27 cellular contexts compared by ENCODE assay signal in genomic region chr20:20785226-20785625, GRCh38.
"Had no signal": no experiment of that assay in that cellular context is flagged by ENCODE, and none has a peak within 500 bp of the region (broad histone marks: within the 10 kb centered on the region; RNA-seq: fewer than 3 reads in every experiment).

No MANE protein-coding gene starts in this region.

- H3K4me1 Mint-ChIP-seq: activated CD4-positive, alpha-beta T cell treated with anti-CD3 and anti-CD28 coated beads, Interleukin-2, amount 10 ng/mL, durations not matched to agents 24 days and 14 days; activated T-helper 17 cell treated with anti-CD3 and anti-CD28 coated beads, Interleukin-2, amount 50 U/mL, for 72 hours; central memory CD8-positive, alpha-beta T cell had no signal

- ATAC-seq: activated CD8-positive, alpha-beta T cell treated with anti-CD3 and anti-CD28 coated beads for 36 hours; activated T-cell treated with anti-CD3 and anti-CD28 coated beads, Interleukin-2, amount 50 U/mL, for 72 hours; activated T-helper 17 cell treated with anti-CD3 and anti-CD28 coated beads, Interleukin-2, amount 50 U/mL, for 72 hours; Right ventricle myocardium inferior; SK-N-SH treated with all-trans-retinoic acid at 6 μM for 48 hours had no signal

- H3K36me3 Mint-ChIP-seq: activated naive CD8-positive, alpha-beta T cell treated with anti-CD3 and anti-CD28 coated beads for 36 hours had no signal

- H3K4me3 Mint-ChIP-seq: activated CD4-positive, alpha-beta T cell treated with anti-CD3 and anti-CD28 coated beads, Interleukin-2, amount 10 ng/mL, durations not matched to agents 24 days and 14 days; activated CD8-positive, alpha-beta T cell treated with anti-CD3 and anti-CD28 coated beads for 36 hours; activated naive CD8-positive, alpha-beta T cell treated with anti-CD3 and anti-CD28 coated beads for 36 hours; activated T-cell treated with anti-CD3 and anti-CD28 coated beads, Interleukin-2, amount 50 U/mL, for 72 hours; activated T-helper 17 cell treated with anti-CD3 and anti-CD28 coated beads, Interleukin-2, amount 50 U/mL, for 72 hours; central memory CD8-positive, alpha-beta T cell had no signal

- H3K9me3 Mint-ChIP-seq: central memory CD8-positive, alpha-beta T cell had no signal

- DNase-seq: activated CD4-positive, alpha-beta T cell treated with anti-CD3 and anti-CD28 coated beads, Interleukin-2, amount 10 ng/mL, durations not matched to agents 24 days and 14 days; activated CD4-positive, alpha-beta T cell treated with anti-CD3 and anti-CD28 coated beads, Interleukin-2, amount 50 U/mL, for 4 hours; activated CD4-positive, CD25-positive, alpha-beta regulatory T cell; activated CD8-positive, alpha-beta T cell treated with anti-CD3 and anti-CD28 coated beads for 36 hours; activated effector memory CD4-positive, alpha-beta T cell treated with anti-CD3 and anti-CD28 coated beads, Interleukin-2, amount 50 U/mL, for 16 hours; activated naive CD4-positive, alpha-beta T cell; activated naive CD4-positive, alpha-beta T cell treated with anti-CD3 and anti-CD28 coated beads, Interleukin-2, amount 50 U/mL, for 16 hours; activated naive CD8-positive, alpha-beta T cell treated with anti-CD3 and anti-CD28 coated beads for 36 hours; activated T-cell treated with anti-CD3 and anti-CD28 coated beads, Interleukin-2, amount 50 U/mL, for 1 hour; activated T-cell treated with anti-CD3 and anti-CD28 coated beads, Interleukin-2, amount 50 U/mL, for 72 hours; amniotic stem cell; aorta; brain microvascular endothelial cell; NCI-H1048; NCI-H1436 treated with DMSO at 0.1 percent for 48 hours; NCI-H1694 treated with DMSO at 0.1 percent for 48 hours; NCI-H2029; NCI-H345; NCI-H524 treated with DMSO at 0.1 percent for 48 hours; PC-9; SIG-M5; T1000; WERI-Rb-1 had no signal

- H3K27ac Mint-ChIP-seq: activated CD4-positive, alpha-beta T cell treated with anti-CD3 and anti-CD28 coated beads, Interleukin-2, amount 10 ng/mL, durations not matched to agents 24 days and 14 days; activated CD8-positive, alpha-beta T cell treated with anti-CD3 and anti-CD28 coated beads for 36 hours; activated naive CD8-positive, alpha-beta T cell treated with anti-CD3 and anti-CD28 coated beads for 36 hours; activated T-cell treated with anti-CD3 and anti-CD28 coated beads, Interleukin-2, amount 50 U/mL, for 72 hours; activated T-helper 17 cell treated with anti-CD3 and anti-CD28 coated beads, Interleukin-2, amount 50 U/mL, for 72 hours had no signal
